In the genomic region with DNA sequence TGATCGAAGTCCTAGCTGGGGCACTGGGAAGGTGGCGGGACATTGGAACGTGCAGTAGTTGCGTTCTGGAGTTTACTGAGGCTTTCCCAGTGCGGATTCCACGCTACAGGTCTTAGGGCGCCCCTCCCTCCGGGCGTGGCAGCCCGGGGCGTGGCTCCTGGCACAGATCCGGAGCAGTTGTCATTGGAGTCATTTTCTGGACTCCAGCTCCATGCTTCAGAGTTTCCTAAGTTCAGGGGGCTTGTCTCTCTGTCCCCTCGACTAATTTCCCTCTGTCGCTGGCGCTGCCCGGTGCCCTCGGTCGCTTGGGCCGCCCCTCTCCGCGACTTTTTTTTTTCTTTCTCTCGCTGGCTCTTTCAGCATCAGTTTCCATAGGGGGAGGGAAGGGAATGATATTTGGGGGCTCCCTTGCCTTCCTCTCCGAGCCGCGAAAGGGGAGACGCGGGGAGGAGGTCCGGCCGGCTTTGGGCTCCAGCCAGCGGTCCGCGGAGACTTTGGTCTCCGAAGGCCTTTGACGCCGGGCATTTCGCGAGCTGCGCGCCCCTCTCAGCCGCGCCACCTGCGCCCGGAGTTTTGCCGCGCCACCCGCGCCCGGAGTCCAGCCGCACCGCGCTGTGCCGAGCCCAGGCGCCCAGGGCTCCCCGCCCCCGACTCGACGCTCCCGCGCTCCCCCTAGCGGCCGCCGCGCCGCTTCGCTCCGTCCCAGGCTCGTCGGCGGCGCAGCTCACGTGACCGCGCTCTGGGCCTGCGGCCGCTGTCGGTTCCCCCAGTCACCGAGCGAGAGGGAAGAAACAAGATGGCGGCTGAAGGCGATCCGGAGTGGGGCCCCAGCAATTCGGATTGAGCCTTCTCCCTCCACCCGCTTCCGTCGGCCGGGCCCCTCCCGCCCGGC, we compare ENCODE assay signal across 1 cellular context.
TF ChIP-seq lines count a peak whose summit lies in the region.

TSS of gene BPTF (plus strand) at position 769 of the 892 bp plus-strand sequence. CDS start 222 bp downstream, outside the sequence.

TF ChIP-seq in GM12878, 131 proteins besides CTCF, POLR2A, EP300 and RAD21 (continued from another document):
- no peak for TF ChIP-seq IRF4 (IDR thresholded peaks at IDR 0.05; ENCODE audit: low read depth, low read length)
- no peak for TF ChIP-seq NFIC (IDR thresholded peaks at IDR 0.05; ENCODE audit: low read depth, low read length)
- peak; percentile 97 to 99 for TF ChIP-seq BHLHE40 (IDR thresholded peaks at IDR 0.05; ENCODE audit: borderline replicate concordance in 1 of 2, low read depth in 2 of 2, low read length in 1 of 2)
- TF ChIP-seq SRF (IDR thresholded peaks at IDR 0.05; ENCODE audit: low read depth in 2 of 2, low read length in 2 of 2): no peak
- TF ChIP-seq ZNF207 (IDR thresholded peaks at IDR 0.05; ENCODE audit: borderline replicate concordance): peak; percentile 87; the same call in 1 of the 2 replicates
- TF ChIP-seq REST (IDR thresholded peaks at IDR 0.05; ENCODE audit: low read depth, low read length): no peak
- TF ChIP-seq, protein P1, sequence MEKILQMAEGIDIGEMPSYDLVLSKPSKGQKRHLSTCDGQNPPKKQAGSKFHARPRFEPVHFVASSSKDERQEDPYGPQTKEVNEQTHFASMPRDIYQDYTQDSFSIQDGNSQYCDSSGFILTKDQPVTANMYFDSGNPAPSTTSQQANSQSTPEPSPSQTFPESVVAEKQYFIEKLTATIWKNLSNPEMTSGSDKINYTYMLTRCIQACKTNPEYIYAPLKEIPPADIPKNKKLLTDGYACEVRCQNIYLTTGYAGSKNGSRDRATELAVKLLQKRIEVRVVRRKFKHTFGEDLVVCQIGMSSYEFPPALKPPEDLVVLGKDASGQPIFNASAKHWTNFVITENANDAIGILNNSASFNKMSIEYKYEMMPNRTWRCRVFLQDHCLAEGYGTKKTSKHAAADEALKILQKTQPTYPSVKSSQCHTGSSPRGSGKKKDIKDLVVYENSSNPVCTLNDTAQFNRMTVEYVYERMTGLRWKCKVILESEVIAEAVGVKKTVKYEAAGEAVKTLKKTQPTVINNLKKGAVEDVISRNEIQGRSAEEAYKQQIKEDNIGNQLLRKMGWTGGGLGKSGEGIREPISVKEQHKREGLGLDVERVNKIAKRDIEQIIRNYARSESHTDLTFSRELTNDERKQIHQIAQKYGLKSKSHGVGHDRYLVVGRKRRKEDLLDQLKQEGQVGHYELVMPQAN (conservative IDR thresholded peaks at IDR 0.05): peak; percentile 77
- TF ChIP-seq PAX5 (IDR thresholded peaks at IDR 0.05; ENCODE audit: borderline replicate concordance, low read depth, low read length): 0 out of 2 replicates have a peak, but pooled peaks have one; percentile 52
- TF ChIP-seq TARDBP (IDR thresholded peaks at IDR 0.05; ENCODE audit: borderline replicate concordance): no peak
- peak; percentile 71 for TF ChIP-seq POU2F2 (IDR thresholded peaks at IDR 0.05; ENCODE audit: borderline replicate concordance, low read depth, low read length)
- no peak for TF ChIP-seq NFXL1 (IDR thresholded peaks at IDR 0.05; ENCODE audit: borderline replicate concordance)
- TF ChIP-seq, protein P2, sequence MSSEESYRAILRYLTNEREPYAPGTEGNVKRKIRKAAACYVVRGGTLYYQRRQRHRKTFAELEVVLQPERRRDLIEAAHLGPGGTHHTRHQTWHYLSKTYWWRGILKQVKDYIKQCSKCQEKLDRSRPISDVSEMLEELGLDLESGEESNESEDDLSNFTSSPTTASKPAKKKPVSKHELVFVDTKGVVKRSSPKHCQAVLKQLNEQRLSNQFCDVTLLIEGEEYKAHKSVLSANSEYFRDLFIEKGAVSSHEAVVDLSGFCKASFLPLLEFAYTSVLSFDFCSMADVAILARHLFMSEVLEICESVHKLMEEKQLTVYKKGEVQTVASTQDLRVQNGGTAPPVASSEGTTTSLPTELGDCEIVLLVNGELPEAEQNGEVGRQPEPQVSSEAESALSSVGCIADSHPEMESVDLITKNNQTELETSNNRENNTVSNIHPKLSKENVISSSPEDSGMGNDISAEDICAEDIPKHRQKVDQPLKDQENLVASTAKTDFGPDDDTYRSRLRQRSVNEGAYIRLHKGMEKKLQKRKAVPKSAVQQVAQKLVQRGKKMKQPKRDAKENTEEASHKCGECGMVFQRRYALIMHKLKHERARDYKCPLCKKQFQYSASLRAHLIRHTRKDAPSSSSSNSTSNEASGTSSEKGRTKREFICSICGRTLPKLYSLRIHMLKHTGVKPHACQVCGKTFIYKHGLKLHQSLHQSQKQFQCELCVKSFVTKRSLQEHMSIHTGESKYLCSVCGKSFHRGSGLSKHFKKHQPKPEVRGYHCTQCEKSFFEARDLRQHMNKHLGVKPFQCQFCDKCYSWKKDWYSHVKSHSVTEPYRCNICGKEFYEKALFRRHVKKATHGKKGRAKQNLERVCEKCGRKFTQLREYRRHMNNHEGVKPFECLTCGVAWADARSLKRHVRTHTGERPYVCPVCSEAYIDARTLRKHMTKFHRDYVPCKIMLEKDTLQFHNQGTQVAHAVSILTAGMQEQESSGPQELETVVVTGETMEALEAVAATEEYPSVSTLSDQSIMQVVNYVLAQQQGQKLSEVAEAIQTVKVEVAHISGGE (CRISPR knock-in tag; IDR thresholded peaks at IDR 0.05): peak; percentile 40; the same call in 1 of the 2 replicates
- peak; percentile 68; the same call in 1 of the 2 replicates for TF ChIP-seq TCF12 (IDR thresholded peaks at IDR 0.05; ENCODE audit: low read depth, low read length)
- no peak for TF ChIP-seq ZBTB33 (IDR thresholded peaks at IDR 0.05)
- no peak for TF ChIP-seq HDAC2 (IDR thresholded peaks at IDR 0.05)
- no peak; a peak in 1 of 4 replicates for TF ChIP-seq IKZF2 (IDR thresholded peaks at IDR 0.05)
- TF ChIP-seq RELA (IDR thresholded peaks at IDR 0.05; ENCODE audit: borderline replicate concordance, partially characterized antibody): peak; percentile 93
- no peak for TF ChIP-seq MYC (IDR thresholded peaks at IDR 0.05; ENCODE audit: insufficient read depth, insufficient read length, insufficient replicate concordance, low read length, severe bottlenecking)
- TF ChIP-seq YY1 (IDR thresholded peaks at IDR 0.05; ENCODE audit: low read depth, low read length): peak; percentile 97
- TF ChIP-seq CHD2 (IDR thresholded peaks at IDR 0.05; ENCODE audit: borderline replicate concordance, low read depth, low read length): peak; percentile 73; the same call in 1 of the 2 replicates
- TF ChIP-seq SP1 (IDR thresholded peaks at IDR 0.05; ENCODE audit: low read depth, low read length): no peak
- no peak for TF ChIP-seq PRDM15 (CRISPR knock-in tag; IDR thresholded peaks at IDR 0.05)
- TF ChIP-seq, protein P3, sequence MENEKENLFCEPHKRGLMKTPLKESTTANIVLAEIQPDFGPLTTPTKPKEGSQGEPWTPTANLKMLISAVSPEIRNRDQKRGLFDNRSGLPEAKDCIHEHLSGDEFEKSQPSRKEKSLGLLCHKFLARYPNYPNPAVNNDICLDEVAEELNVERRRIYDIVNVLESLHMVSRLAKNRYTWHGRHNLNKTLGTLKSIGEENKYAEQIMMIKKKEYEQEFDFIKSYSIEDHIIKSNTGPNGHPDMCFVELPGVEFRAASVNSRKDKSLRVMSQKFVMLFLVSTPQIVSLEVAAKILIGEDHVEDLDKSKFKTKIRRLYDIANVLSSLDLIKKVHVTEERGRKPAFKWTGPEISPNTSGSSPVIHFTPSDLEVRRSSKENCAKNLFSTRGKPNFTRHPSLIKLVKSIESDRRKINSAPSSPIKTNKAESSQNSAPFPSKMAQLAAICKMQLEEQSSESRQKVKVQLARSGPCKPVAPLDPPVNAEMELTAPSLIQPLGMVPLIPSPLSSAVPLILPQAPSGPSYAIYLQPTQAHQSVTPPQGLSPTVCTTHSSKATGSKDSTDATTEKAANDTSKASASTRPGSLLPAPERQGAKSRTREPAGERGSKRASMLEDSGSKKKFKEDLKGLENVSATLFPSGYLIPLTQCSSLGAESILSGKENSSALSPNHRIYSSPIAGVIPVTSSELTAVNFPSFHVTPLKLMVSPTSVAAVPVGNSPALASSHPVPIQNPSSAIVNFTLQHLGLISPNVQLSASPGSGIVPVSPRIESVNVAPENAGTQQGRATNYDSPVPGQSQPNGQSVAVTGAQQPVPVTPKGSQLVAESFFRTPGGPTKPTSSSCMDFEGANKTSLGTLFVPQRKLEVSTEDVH (IDR thresholded peaks at IDR 0.05; ENCODE audit: low read depth, partially characterized antibody): no peak
- TF ChIP-seq FOXM1 (IDR thresholded peaks at IDR 0.05; ENCODE audit: low read depth, low read length): no peak
- no peak for TF ChIP-seq WRNIP1 (IDR thresholded peaks at IDR 0.05; ENCODE audit: borderline replicate concordance, low read depth, low read length)
- TF ChIP-seq SREBF1 (IDR thresholded peaks at IDR 0.05; ENCODE audit: low read length): no peak
- TF ChIP-seq, protein P4, sequence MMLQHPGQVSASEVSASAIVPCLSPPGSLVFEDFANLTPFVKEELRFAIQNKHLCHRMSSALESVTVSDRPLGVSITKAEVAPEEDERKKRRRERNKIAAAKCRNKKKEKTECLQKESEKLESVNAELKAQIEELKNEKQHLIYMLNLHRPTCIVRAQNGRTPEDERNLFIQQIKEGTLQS (IDR thresholded peaks at IDR 0.05; ENCODE audit: borderline replicate concordance, extremely low read depth, low read depth, low read length): peak; percentile 88; the same call in 1 of the 2 replicates
